ENCODE assay signal across 1 cellular context in genomic region chr16:3457434-3458252, GRCh38.
TF ChIP-seq lines count a peak whose summit lies in the region.

No MANE protein-coding gene starts in this region.

TF ChIP-seq in K562, 482 proteins besides CTCF, POLR2A, EP300 and RAD21 (continued from another document and continues in another):
- TF ChIP-seq STAG1 (CRISPR knock-in tag; IDR thresholded peaks at IDR 0.05; ENCODE audit: borderline replicate concordance) (no peak), GMEB1 (CRISPR knock-in tag; IDR thresholded peaks at IDR 0.05) (peak; percentile 92), NFYB (IDR thresholded peaks at IDR 0.05; ENCODE audit: extremely low read depth, insufficient read length) (peak; percentile 49), KAT7 (CRISPR knock-in tag; IDR thresholded peaks at IDR 0.05; ENCODE audit: borderline replicate concordance) (no peak), ZNF24 (IDR thresholded peaks at IDR 0.05) (no peak), ATF6 (CRISPR knock-in tag; IDR thresholded peaks at IDR 0.05) (0 out of 2 replicates have a peak, but pooled peaks have one; percentile 53), ZZZ3 (IDR thresholded peaks at IDR 0.05) (no peak), ARID4B (CRISPR knock-in tag; IDR thresholded peaks at IDR 0.05) (peak; percentile 79), ZNF143 (CRISPR knock-in tag; IDR thresholded peaks at IDR 0.05) (peak; percentile 54; the same call in 1 of the 2 replicates), KLF16 (IDR thresholded peaks at IDR 0.05) (no peak), USF1 (CRISPR knock-in tag; IDR thresholded peaks at IDR 0.05) (peak; percentile 92), CBFA2T2 (conservative IDR thresholded peaks at IDR 0.05) (peak; percentile 16; the same call in 1 of the 2 replicates), FIP1L1 (IDR thresholded peaks at IDR 0.05; ENCODE audit: low read depth, low read length, poor library complexity, severe bottlenecking) (no peak), ATF1 (CRISPR knock-in tag; IDR thresholded peaks at IDR 0.05) (no peak), ATF1 (tag; IDR thresholded peaks at IDR 0.05) (peak; percentile 83), RCOR1 (IDR thresholded peaks at IDR 0.05; ENCODE audit: borderline replicate concordance in 1 of 2, low read depth in 2 of 2, low read length in 2 of 2) (peak in 1 of 2 experiments; percentile 19; a peak in 1 of 4 replicates), ZNF134 (CRISPR knock-in tag; conservative IDR thresholded peaks at IDR 0.05) (no peak), POLR2AphosphoS2 (IDR thresholded peaks at IDR 0.05; ENCODE audit: low read length) (no peak), NEUROD1 (IDR thresholded peaks at IDR 0.05; ENCODE audit: borderline replicate concordance, low read depth, low read length, partially characterized antibody) (peak; percentile 27), HNRNPL (IDR thresholded peaks at IDR 0.05; ENCODE audit: low read depth, low read length) (peak; percentile 75; the same call in 1 of the 2 replicates), SRF (CRISPR knock-in tag; IDR thresholded peaks at IDR 0.05) (no peak), DMBX1 (CRISPR knock-in tag; IDR thresholded peaks at IDR 0.05; ENCODE audit: borderline replicate concordance) (0 out of 2 replicates have a peak, but pooled peaks have one; percentile 50), ZNF717 (CRISPR knock-in tag; IDR thresholded peaks at IDR 0.05) (no peak), ZC3H11A (IDR thresholded peaks at IDR 0.05; ENCODE audit: low read depth, low read length) (no peak), ZNF589 (CRISPR knock-in tag; IDR thresholded peaks at IDR 0.05; ENCODE audit: low read depth) (0 out of 2 replicates have a peak, but pooled peaks have one; percentile 30), ZFX (CRISPR knock-in tag; IDR thresholded peaks at IDR 0.05) (peak; percentile 99), IRF9 (tag; IDR thresholded peaks at IDR 0.05) (no peak), ZNF311 (CRISPR knock-in tag; IDR thresholded peaks at IDR 0.05) (0 out of 2 replicates have a peak, but pooled peaks have one; percentile 54), ZFP1 (CRISPR knock-in tag; IDR thresholded peaks at IDR 0.05) (no peak), NR3C1 (CRISPR knock-in tag; IDR thresholded peaks at IDR 0.05) (peak; percentile 57; the same call in 1 of the 2 replicates), E4F1 (CRISPR knock-in tag; IDR thresholded peaks at IDR 0.05; ENCODE audit: borderline replicate concordance) (no peak), NBN (IDR thresholded peaks at IDR 0.05; ENCODE audit: low read depth) (no peak), FOXJ2 (tag; IDR thresholded peaks at IDR 0.05) (no peak), ZNF282 (CRISPR knock-in tag; IDR thresholded peaks at IDR 0.05) (peak; percentile 92; the same call in 1 of the 2 replicates), FOXA1 (IDR thresholded peaks at IDR 0.05; ENCODE audit: borderline replicate concordance) (no peak), ELF4 (CRISPR knock-in tag; IDR thresholded peaks at IDR 0.05) (peak; percentile 52), ZNF133 (CRISPR knock-in tag; IDR thresholded peaks at IDR 0.05) (0 out of 2 replicates have a peak, but pooled peaks have one; percentile 58), EZH2 (IDR thresholded peaks at IDR 0.05; ENCODE audit: borderline replicate concordance, low read depth, low read length) (no peak), ZNF41 (CRISPR knock-in tag; conservative IDR thresholded peaks at IDR 0.05) (0 out of 2 replicates have a peak, but pooled peaks have one; percentile 8), UBTF (IDR thresholded peaks at IDR 0.05; ENCODE audit: borderline replicate concordance in 1 of 2, low read depth in 2 of 2, low read length in 2 of 2) (peak in 1 of 2 experiments; percentile 48; a peak in 1 of 4 replicates), CTBP1 (IDR thresholded peaks at IDR 0.05; ENCODE audit: borderline replicate concordance) (peak; percentile 92), JUND (IDR thresholded peaks at IDR 0.05; ENCODE audit: borderline replicate concordance, low read depth, low read length) (no peak), JUND (tag; IDR thresholded peaks at IDR 0.05; ENCODE audit: borderline replicate concordance, low read depth, low read length) (peak; percentile 9; the same call in 1 of the 3 replicates), NFXL1 (CRISPR knock-in tag; IDR thresholded peaks at IDR 0.05) (no peak), EWSR1 (IDR thresholded peaks at IDR 0.05; ENCODE audit: borderline replicate concordance, low read depth, partially characterized antibody) (no peak), ZNF639 (CRISPR knock-in tag; conservative IDR thresholded peaks at IDR 0.05 in 1 of 2, IDR thresholded peaks at IDR 0.05 in 1 of 2) (peak in 1 of 2 experiments; percentile 80; a peak in 2 of 4 replicates), SIRT6 (IDR thresholded peaks at IDR 0.05; ENCODE audit: low read depth, low read length) (no peak), SMAD1 (IDR thresholded peaks at IDR 0.05; ENCODE audit: low read depth, low read length, partially characterized antibody) (peak; percentile 86), MECOM (CRISPR knock-in tag; IDR thresholded peaks at IDR 0.05) (no peak), PHF8 (IDR thresholded peaks at IDR 0.05; ENCODE audit: borderline replicate concordance, low read length) (peak; percentile 96), CBX3 (IDR thresholded peaks at IDR 0.05; ENCODE audit: borderline replicate concordance in 1 of 2, low read length in 2 of 2) (peak in 1 of 2 experiments; percentile 63; a peak in 1 of 3 replicates), RBM25 (IDR thresholded peaks at IDR 0.05; ENCODE audit: low read depth, low read length, severe bottlenecking) (peak; percentile 97), MIER1 (IDR thresholded peaks at IDR 0.05; ENCODE audit: low read depth) (no peak), SUPT5H (IDR thresholded peaks at IDR 0.05) (peak; percentile 84), NR2F6 (CRISPR knock-in tag; IDR thresholded peaks at IDR 0.05) (no peak), MAX (CRISPR knock-in tag; IDR thresholded peaks at IDR 0.05) (peak; percentile 79)
